ENCODE assay signal across 14 cellular contexts in the genomic region with DNA sequence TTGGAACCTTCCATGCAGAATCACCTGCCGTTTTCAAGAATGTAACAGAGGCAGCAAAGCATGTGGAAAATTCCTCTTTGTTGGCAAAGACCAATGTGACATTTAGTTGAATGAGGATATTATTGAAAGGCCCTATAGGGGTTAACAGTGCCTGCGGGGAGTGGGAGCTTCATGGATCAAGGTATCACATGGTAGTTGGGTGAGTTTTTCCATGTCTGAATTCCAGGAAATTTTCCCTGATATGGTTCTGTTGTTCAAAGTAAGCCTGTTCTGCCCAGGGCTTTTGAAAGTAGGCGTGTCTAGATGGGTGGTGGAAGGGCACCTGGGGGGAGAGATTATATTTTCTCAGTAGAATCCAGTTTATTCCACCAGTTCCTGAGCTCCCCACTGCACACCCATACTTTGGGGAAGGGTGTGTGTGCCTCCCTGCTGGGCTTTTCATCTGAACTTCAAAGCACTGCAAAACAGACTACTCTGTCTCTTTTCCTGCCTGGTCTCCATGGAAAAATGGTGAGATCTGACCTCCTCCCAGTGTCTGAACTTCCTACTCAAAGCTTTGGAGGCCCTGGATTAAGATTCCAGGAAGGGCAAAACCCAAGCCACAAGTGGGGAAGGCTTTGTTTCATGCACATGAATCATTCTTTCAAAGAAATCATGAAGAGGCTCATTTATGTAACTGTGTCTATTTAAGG.
A peak's percentile ranks its signal among the peaks of the same experiment; 100 is the strongest.
DNase-seq lines count a peak whose midpoint lies in the region; ATAC-seq and TF ChIP-seq lines count a peak whose summit lies in the region.
"Had no signal": no experiment of that assay in that cellular context is flagged by ENCODE, and none has a peak within 500 bp of the region (broad histone marks: within the 10 kb centered on the region; RNA-seq: fewer than 3 reads in every experiment).

No MANE protein-coding gene starts in this region.

- TF ChIP-seq CTCF in body of pancreas (IDR thresholded peaks at IDR 0.05) (no peak), left ventricle myocardium inferior (IDR thresholded peaks at IDR 0.05; ENCODE audit: borderline replicate concordance) (no peak)

- intact Hi-C loops in body of pancreas (cut with DNase I) (no loop called here), left ventricle myocardium inferior (cut with micrococcal nuclease) (no loop called here)

- 73 to 76% methylated on average over 3 of the region's 3 CpGs for WGBS in body of pancreas, 2 donors

- H3K27ac ChIP-seq in body of pancreas (peak overlapping the region in 3 of 4 donors; percentile 15 to 45 (median 35)), left ventricle myocardium inferior (replicated peaks) (no peak overlapping the region)
- H3K27ac ChIP-seq: heart right ventricle, thyroid gland had no signal

- H3K36me3 ChIP-seq in body of pancreas (replicated peaks in 1 of 2; ENCODE audit: insufficient read depth in 1 of 2, low read depth in 2 of 2) (no peaks in the 10 kb centered on the region), left ventricle myocardium inferior (no peaks in the 10 kb centered on the region)
- H3K36me3 ChIP-seq: heart right ventricle, thyroid gland had no signal

- ATAC-seq in body of pancreas, result no peak
- ATAC-seq in GM18867 (IDR thresholded peaks at IDR 0.05; ENCODE audit: unreplicated experiment), result no peak
- ATAC-seq in GM21723 (IDR thresholded peaks at IDR 0.05; ENCODE audit: unreplicated experiment), result no peak
- ATAC-seq: left cardiac atrium had no signal

- H3K4me3 ChIP-seq in body of pancreas (no peak overlapping the region), left ventricle myocardium inferior (no peak overlapping the region)
- H3K4me3 ChIP-seq: heart right ventricle, thyroid gland had no signal

- peak; percentile 46 for DNase-seq in COLO829 (ENCODE audit: low spot score)
- DNase-seq in MV-4-11 (lab: John Stamatoyannopoulos, UW), result peak; percentile 60
- DNase-seq in body of pancreas, result no peak
- DNase-seq in lung microvascular endothelial cell (ENCODE audit: low read depth in 2 of 2), result peak; percentile 43 to 75
- DNase-seq in left ventricle myocardium inferior, result no peak
- DNase-seq: activated gamma-delta T cell treated with Interleukin-2 at 50 U/mL for 16 hours; heart right ventricle; NCI-H187 treated with DMSO at 0.1 percent for 48 hours; NCI-H526; stimulated activated CD8-positive, alpha-beta memory T cell treated with anti-CD3 and anti-CD28 coated beads, Interleukin-4, amount 100 ng/mL, for 48 hours; thyroid gland had no signal

- no peaks in the 10 kb centered on the region for H3K9me3 ChIP-seq in body of pancreas
- no peaks in the 10 kb centered on the region for H3K9me3 ChIP-seq in left ventricle myocardium inferior (replicated peaks)
- H3K9me3 ChIP-seq: heart right ventricle, thyroid gland had no signal

- TF ChIP-seq POLR2A in body of pancreas (IDR thresholded peaks at IDR 0.05), result no peak

- H3K27me3 ChIP-seq in body of pancreas (no peaks in the 10 kb centered on the region), left ventricle myocardium inferior (ENCODE audit: low read depth) (no peaks in the 10 kb centered on the region)
- H3K27me3 ChIP-seq: heart right ventricle, thyroid gland had no signal

- H3K4me1 ChIP-seq in body of pancreas (peaks cover 40% of the 10 kb centered on the region), left ventricle myocardium inferior (peaks cover 26% of the 10 kb centered on the region)

Comparison
In these comparisons a context has a peak if more than half of its experiments do, and no peak if none do; other contexts are left out.
1. DNase-seq: peak in COLO829 (single experiment), MV-4-11 (single experiment) and lung microvascular endothelial cell (2 of 2); none in body of pancreas (0 of 4) and left ventricle myocardium inferior (single experiment).